8 cellular contexts compared by ENCODE assay signal in genomic region chr1:54715493-54716298, GRCh38. TPM values are rescaled to one million over a fixed set of nuclear protein-coding genes. Genes with fewer than 3 reads are reported as not detected.
A peak's percentile ranks its signal among the peaks of the same experiment; 100 is the strongest.
DNase-seq lines count a peak whose midpoint lies in the region; ATAC-seq and TF ChIP-seq lines count a peak whose summit lies in the region.

TSS of gene TTC4 (plus strand) at chr1:54715861. CDS start at chr1:54715909, 48 bp downstream.

- peaks cover 26% of the 10 kb centered on the region for H3K36me3 Mint-ChIP-seq in activated CD4-positive, alpha-beta T cell treated with anti-CD3 and anti-CD28 coated beads, Interleukin-2, amount 10 ng/mL, durations not matched to agents 24 days and 14 days (ENCODE audit: low read depth)

- TF ChIP-seq CTCF in coronary artery (IDR thresholded peaks at IDR 0.05): no peak

- H3K27me3 Mint-ChIP-seq in activated CD4-positive, alpha-beta T cell treated with anti-CD3 and anti-CD28 coated beads, Interleukin-2, amount 10 ng/mL, durations not matched to agents 24 days and 14 days: peaks cover 5% of the 10 kb centered on the region

- peak within 1 kb of the TSS; percentile 29 to 82 for H3K27ac ChIP-seq in coronary artery

- TF ChIP-seq POLR2A in GM19099 (IDR thresholded peaks at IDR 0.05; ENCODE audit: extremely low read depth, insufficient read length, low read depth): peak; percentile 92

- H3K4me1 Mint-ChIP-seq in activated CD4-positive, alpha-beta T cell treated with anti-CD3 and anti-CD28 coated beads, Interleukin-2, amount 10 ng/mL, durations not matched to agents 24 days and 14 days: peaks cover 23% of the 10 kb centered on the region

- DNase-seq in Ammon's horn (ENCODE audit: low spot score) (peak; percentile 92), NCI-H510A treated with DMSO at 0.1 percent for 48 hours (lab: John Stamatoyannopoulos, UW) (peak; percentile 78), coronary artery (ENCODE audit: low spot score) (peak; percentile 85), left kidney (ENCODE audit: low read depth, low spot score) (peak; percentile 92)
- DNase-seq in activated CD4-positive, alpha-beta T cell treated with anti-CD3 and anti-CD28 coated beads, Interleukin-2, amount 10 ng/mL, durations not matched to agents 24 days and 14 days: peak; percentile 96
- DNase-seq in stimulated activated CD4-positive, alpha-beta T cell treated with anti-CD3 and anti-CD28 coated beads, Interleukin-1b, Interleukin-23, amount 100 ng/mL, for 48 hours: peak; percentile 87

- H3K4me3 ChIP-seq in coronary artery: peak within 1 kb of the TSS; percentile 77

- peak; percentile 85 for ATAC-seq in HG03378 (IDR thresholded peaks at IDR 0.05; ENCODE audit: unreplicated experiment)

- intact Hi-C loops in activated CD4-positive, alpha-beta T cell treated with anti-CD3 and anti-CD28 coated beads, Interleukin-2, amount 10 ng/mL, durations not matched to agents 24 days and 14 days (cut with micrococcal nuclease): loop anchor here (1.0 to 2.0 kb wide), 6 partner anchors 49 to 662 kb away; partner anchors contain the start of genes CYB5RL, DHCR24, MRPL37 and PARS2

- H3K27ac Mint-ChIP-seq in activated CD4-positive, alpha-beta T cell treated with anti-CD3 and anti-CD28 coated beads, Interleukin-2, amount 10 ng/mL, durations not matched to agents 24 days and 14 days: peak within 1 kb of the TSS; percentile 93

- H3K9me3 Mint-ChIP-seq in activated CD4-positive, alpha-beta T cell treated with anti-CD3 and anti-CD28 coated beads, Interleukin-2, amount 10 ng/mL, durations not matched to agents 24 days and 14 days: no peaks in the 10 kb centered on the region

- H3K4me3 Mint-ChIP-seq in activated CD4-positive, alpha-beta T cell treated with anti-CD3 and anti-CD28 coated beads, Interleukin-2, amount 10 ng/mL, durations not matched to agents 24 days and 14 days: peak within 1 kb of the TSS; percentile 96

RNA-seq across cellular contexts. Expression of gene TTC4, which starts in this region (rescaled TPM):
- 41.6 and 45.3 TPM in 2 replicates for total RNA-seq in activated CD4-positive, alpha-beta T cell treated with anti-CD3 and anti-CD28 coated beads, Interleukin-2, amount 10 ng/mL, durations not matched to agents 24 days and 14 days

Comparison
In these comparisons a context has a peak if more than half of its experiments do, and no peak if none do; other contexts are left out.
1. Peak in every context shown above with its lines: DNase-seq, ATAC-seq, H3K4me3 ChIP-seq and H3K27ac ChIP-seq.